Comparison of ENCODE assay signal across 8 cellular contexts in the genomic region with DNA sequence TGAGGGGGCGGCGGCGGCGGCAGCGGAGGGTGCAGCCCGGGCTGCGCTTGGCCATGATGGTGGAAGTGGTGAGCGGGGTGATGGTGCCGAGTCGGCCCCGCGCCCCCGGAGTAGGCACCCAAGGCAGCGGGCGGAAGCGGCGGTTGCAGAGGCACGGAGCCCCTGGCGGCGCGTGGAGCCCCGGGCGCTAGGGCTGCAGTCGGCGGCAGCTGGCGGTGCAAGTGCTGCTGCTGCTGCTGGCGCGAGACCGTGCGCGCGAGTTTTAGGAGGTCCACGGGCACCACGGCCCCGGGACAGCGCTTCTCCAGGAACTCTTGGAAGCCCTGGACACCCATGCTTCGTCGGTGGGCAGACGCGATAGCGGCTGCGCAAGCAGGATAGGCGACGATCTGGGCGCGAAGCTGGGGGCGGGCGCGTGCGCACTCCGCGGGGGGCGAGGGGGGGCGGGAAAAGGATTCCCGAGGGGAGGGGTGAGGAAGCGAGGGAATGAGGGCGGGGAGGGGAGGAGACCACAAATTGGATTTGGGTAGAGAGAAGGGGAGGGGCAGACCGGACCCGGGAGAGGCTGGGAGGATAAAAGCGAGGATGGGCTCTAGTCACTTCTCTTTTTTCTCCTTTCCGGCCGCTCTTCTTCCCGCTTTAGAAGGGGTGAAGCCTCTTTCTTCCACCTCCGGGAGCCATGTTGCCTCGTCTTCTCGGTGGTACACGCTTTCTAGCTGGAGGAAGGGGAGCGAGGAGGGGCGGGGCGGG. TPM values are rescaled to one million over a fixed set of nuclear protein-coding genes. Genes with fewer than 3 reads are reported as not detected.
A peak's percentile ranks its signal among the peaks of the same experiment; 100 is the strongest.
DNase-seq lines count a peak whose midpoint lies in the region; ATAC-seq and TF ChIP-seq lines count a peak whose summit lies in the region.

A gene with protein sequence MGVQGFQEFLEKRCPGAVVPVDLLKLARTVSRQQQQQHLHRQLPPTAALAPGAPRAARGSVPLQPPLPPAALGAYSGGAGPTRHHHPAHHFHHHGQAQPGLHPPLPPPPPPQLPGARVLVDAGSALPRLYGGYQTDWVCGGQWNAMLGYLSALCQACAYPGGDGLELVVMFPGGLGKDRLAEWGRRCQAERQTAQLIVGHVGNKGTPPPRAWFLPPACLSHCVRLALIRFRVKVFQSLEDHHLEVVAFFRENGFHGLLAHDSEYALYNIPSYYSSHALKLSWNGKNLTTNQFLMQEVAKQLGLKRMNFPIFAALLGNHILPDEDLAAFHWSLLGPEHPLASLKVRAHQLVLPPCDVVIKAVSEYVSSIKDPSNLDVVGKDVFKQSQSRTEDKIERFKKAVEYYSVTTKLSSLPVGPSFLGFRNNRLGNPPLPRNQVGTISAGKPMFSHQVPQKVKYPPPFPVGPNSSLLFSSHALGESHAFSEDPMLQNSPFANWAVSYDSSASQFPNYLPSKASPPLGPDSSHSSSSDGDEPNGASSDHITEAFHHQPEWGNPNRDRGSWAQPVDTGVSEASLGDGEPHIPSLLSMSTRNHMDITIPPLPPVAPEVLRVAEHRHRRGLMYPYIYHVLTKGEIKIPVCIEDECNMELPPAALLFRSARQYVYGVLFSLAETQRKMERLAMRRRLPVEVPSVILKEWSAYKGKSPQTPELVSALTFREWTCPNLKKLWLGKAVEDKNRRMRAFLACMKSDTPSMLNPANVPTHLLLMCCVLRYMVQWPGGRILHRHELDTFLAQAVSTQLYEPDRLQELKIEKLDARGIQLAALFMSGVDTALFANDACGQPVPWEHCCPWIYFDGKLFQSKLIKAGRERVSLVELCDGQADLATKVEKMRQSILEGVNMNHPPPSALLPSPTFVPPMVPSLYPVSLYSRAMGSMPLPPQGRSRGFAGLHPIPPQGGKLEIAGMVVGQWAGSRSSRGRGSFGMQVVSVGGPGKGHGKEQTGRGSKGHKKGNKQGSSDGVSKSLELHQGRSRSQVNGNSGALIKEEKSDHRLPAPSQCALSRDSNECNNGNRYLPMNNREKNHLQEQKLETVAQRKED (minus strand): TSS at position 391 of the 750 bp plus-strand sequence. CDS start 56 bp downstream, at position 335.

- H3K9me3 ChIP-seq in ascending aorta (no peaks in the 10 kb centered on the region), vagina (no peaks in the 10 kb centered on the region)

- H3K36me3 ChIP-seq in ascending aorta (no peaks in the 10 kb centered on the region), vagina (no peaks in the 10 kb centered on the region)

- peak; percentile 84 for DNase-seq in GM12865 (ENCODE audit: low read depth)
- DNase-seq in NCI-H1694 treated with DMSO at 0.1 percent for 48 hours (lab: John Stamatoyannopoulos, UW), result peak; percentile 84
- peak in 1 of 2 donors; percentile 73 for DNase-seq in ascending aorta (ENCODE audit: low spot score in 2 of 2)
- DNase-seq in hepatic stellate cell (ENCODE audit: low spot score), result peak; percentile 75
- peak; percentile 40 for DNase-seq in renal cortical epithelial cell (ENCODE audit: low read depth)
- peak in 1 of 2 donors; percentile 86 for DNase-seq in vagina (ENCODE audit: extremely low spot score in 2 of 2)

- H3K27ac ChIP-seq in ascending aorta, result peak within 1 kb of the TSS; percentile 86 to 91
- peak within 1 kb of the TSS; percentile 68 for H3K27ac ChIP-seq in vagina

- ATAC-seq in HG02763 (IDR thresholded peaks at IDR 0.05; ENCODE audit: unreplicated experiment), result peak; percentile 62

- H3K27me3 ChIP-seq in ascending aorta (no peaks in the 10 kb centered on the region), vagina (no peaks in the 10 kb centered on the region)

- no peak for TF ChIP-seq CTCF in GM12865 (IDR thresholded peaks at IDR 0.05; ENCODE audit: insufficient read depth, low read depth, low read length, missing control alignments)
- no peak for TF ChIP-seq CTCF in ascending aorta (IDR thresholded peaks at IDR 0.05)
- no peak for TF ChIP-seq CTCF in vagina (IDR thresholded peaks at IDR 0.05)

- intact Hi-C loops in T-helper 2 cell treated with Interferon-gamma antibody and Interleukin-4, amounts not matched to agents 100 ng/mL and 5 ng/mL, for 36 hours (cut with micrococcal nuclease), result loop anchor here (1.0 to 5.0 kb wide), 9 partner anchors 139 to 1534 kb away; a partner anchor contains a TSS
- intact Hi-C loops in ascending aorta (cut with DNase I), result loop anchor here (1.0 to 10.0 kb wide), 6 partner anchors 139 to 822 kb away; a partner anchor contains a TSS
- intact Hi-C loops in vagina (cut with DNase I), result no loop called here

- H3K4me1 ChIP-seq in ascending aorta (peaks cover 0 to 3% of the 10 kb centered on the region in 2 donors), vagina (peaks cover 23% of the 10 kb centered on the region)

- H3K4me3 ChIP-seq in GM12865 (ENCODE audit: low read depth, low read length), result peak within 1 kb of the TSS; percentile 54
- H3K4me3 ChIP-seq in ascending aorta, result peak within 1 kb of the TSS; percentile 69 to 78
- H3K4me3 ChIP-seq in vagina, result peak within 1 kb of the TSS; percentile 68 to 76

- TF ChIP-seq POLR2A in vagina (IDR thresholded peaks at IDR 0.05), result no peak

RNA-seq across cellular contexts. Expression of the gene that starts here (rescaled TPM):
- 11.8 and 12.0 TPM in 2 replicates for total RNA-seq in T-helper 2 cell treated with Interferon-gamma antibody and Interleukin-4, amounts not matched to agents 100 ng/mL and 5 ng/mL, for 36 hours
- 1.6 TPM for total RNA-seq in ascending aorta
- 2.1 and 10.3 TPM in 2 replicates for total RNA-seq in renal cortical epithelial cell
- 13.5 TPM for total RNA-seq in vagina
